Comparison of ENCODE assay signal across 16 cellular contexts in the genomic region with DNA sequence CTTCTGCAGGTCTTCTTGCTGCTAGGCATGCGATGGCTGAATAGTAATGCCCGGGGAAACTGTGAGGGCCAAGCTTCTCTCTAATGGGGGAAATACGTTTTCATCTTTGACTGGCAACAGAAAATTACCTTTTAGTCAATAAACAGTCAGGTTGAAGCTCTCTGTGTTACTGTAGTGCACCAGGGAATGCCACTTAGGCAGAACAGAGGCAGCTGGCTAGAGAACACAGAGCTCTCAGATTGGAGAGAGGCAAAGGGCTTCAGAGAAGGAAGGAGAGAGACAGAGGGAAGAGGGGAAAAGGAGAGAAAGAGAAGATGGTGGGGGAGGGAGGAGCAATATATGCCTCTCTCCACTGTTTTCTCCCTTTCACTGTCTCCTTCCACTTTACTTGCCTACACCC. TPM values are rescaled to one million over a fixed set of nuclear protein-coding genes. Genes with fewer than 3 reads are reported as not detected.
"Had no signal": no experiment of that assay in that cellular context is flagged by ENCODE, and none has a peak within 500 bp of the region (broad histone marks: within the 10 kb centered on the region; RNA-seq: fewer than 3 reads in every experiment).

No MANE protein-coding gene starts in this region.

- ATAC-seq: activated T-cell treated with anti-CD3 and anti-CD28 coated beads, Interleukin-2, amount 50 U/mL, for 4 hours; left lobe of liver had no signal

- H3K4me1 ChIP-seq: ascending aorta, colonic mucosa, parathyroid adenoma had no signal

- H3K9me3 ChIP-seq: ascending aorta, colonic mucosa had no signal

- H2AFZ ChIP-seq: parathyroid adenoma had no signal

- H3K9ac ChIP-seq: parathyroid adenoma had no signal

- FAIRE-seq: endometrium, kidney had no signal

- H3K4me3 ChIP-seq: ascending aorta, colonic mucosa had no signal

- DNase-seq: activated CD4-positive, alpha-beta T cell treated with anti-CD3 and anti-CD28 coated beads, Interleukin-2, amount 50 U/mL, for 1 hour; activated CD4-positive, CD25-positive, alpha-beta regulatory T cell treated with anti-CD3 and anti-CD28 coated beads, Interleukin-2, amount 50 U/mL, for 72 hours; activated CD8-positive, alpha-beta memory T cell treated with anti-CD3 and anti-CD28 coated beads, Interleukin-2, amount 50 U/mL, for 4 hours; activated effector memory CD4-positive, alpha-beta T cell treated with anti-CD3 and anti-CD28 coated beads, Interleukin-2, amount 50 U/mL, for 16 hours; activated T-cell treated with anti-CD3 and anti-CD28 coated beads, Interleukin-2, amount 50 U/mL, for 4 hours; colonic mucosa; erythroblast; foreskin melanocyte; kidney; stimulated activated CD4-positive, alpha-beta T cell treated with anti-CD3 and anti-CD28 coated beads, Interleukin-2, amount 100 ng/mL, for 24 hours; trophoblast cell had no signal

- H3K27ac ChIP-seq: ascending aorta, colonic mucosa, parathyroid adenoma had no signal

- H3K36me3 ChIP-seq: ascending aorta, colonic mucosa had no signal

- H3K79me2 ChIP-seq: parathyroid adenoma had no signal

- H3K27me3 ChIP-seq: ascending aorta, colonic mucosa had no signal

RNA-seq across cellular contexts. Expression of gene HSD17B6, which starts 6.7 kb away (rescaled TPM):
- total RNA-seq: ascending aorta, lung microvascular endothelial cell had no signal
